1 cellular context compared by ENCODE assay signal in genomic region chr5:83071286-83071685, GRCh38.
TF ChIP-seq lines count a peak whose summit lies in the region.

No MANE protein-coding gene starts in this region.

TF ChIP-seq in H1, 55 proteins besides CTCF, POLR2A, EP300 and RAD21:
- TF ChIP-seq SRF (IDR thresholded peaks at IDR 0.05; ENCODE audit: low read depth, low read length), result no peak
- TF ChIP-seq SUZ12 (IDR thresholded peaks at IDR 0.05; ENCODE audit: low read length), result no peak
- no peak for TF ChIP-seq SIRT6 (IDR thresholded peaks at IDR 0.05; ENCODE audit: low read length)
TF ChIP-seq in H1: peak in this region for 0.
